20 cellular contexts compared by ENCODE assay signal in genomic region chr1:44339731-44340130, GRCh38.
"Had no signal": no experiment of that assay in that cellular context is flagged by ENCODE, and none has a peak within 500 bp of the region (broad histone marks: within the 10 kb centered on the region; RNA-seq: fewer than 3 reads in every experiment).

No MANE protein-coding gene starts in this region.

- H3K4me3 ChIP-seq: gastrocnemius medialis, left ventricle myocardium inferior, prostate gland, tibial artery had no signal

- ATAC-seq: activated naive CD8-positive, alpha-beta T cell treated with anti-CD3 and anti-CD28 coated beads, Interleukin-2, amount 50 U/mL, for 24 hours; effector memory CD8-positive, alpha-beta T cell; gastrocnemius medialis; natural killer cell; right cardiac atrium had no signal

- H3K27ac Mint-ChIP-seq: activated naive CD8-positive, alpha-beta T cell treated with anti-CD3 and anti-CD28 coated beads, Interleukin-2, amount 50 U/mL, for 24 hours; natural killer cell had no signal

- H3K9me3 Mint-ChIP-seq: activated naive CD8-positive, alpha-beta T cell treated with anti-CD3 and anti-CD28 coated beads, Interleukin-2, amount 50 U/mL, for 24 hours; effector memory CD8-positive, alpha-beta T cell; natural killer cell had no signal

- DNase-seq: activated CD4-positive, alpha-beta T cell treated with anti-CD3 and anti-CD28 coated beads, Interleukin-2, amount 50 U/mL, for 1 hour; activated CD4-positive, CD25-positive, alpha-beta regulatory T cell; activated CD8-positive, alpha-beta memory T cell treated with anti-CD3 and anti-CD28 coated beads for 24 hours; activated naive CD4-positive, alpha-beta T cell treated with Interleukin-2 at 50 U/mL for 16 hours; activated naive CD8-positive, alpha-beta T cell treated with anti-CD3 and anti-CD28 coated beads, Interleukin-2, amount 50 U/mL, for 24 hours; aorta; cerebellar nuclear complex; dermis blood vessel endothelial cell; effector memory CD8-positive, alpha-beta T cell; gastrocnemius medialis; left ventricle myocardium inferior; natural killer cell; occipital lobe; right cardiac atrium; small intestine; stimulated activated CD4-positive, alpha-beta T cell treated with anti-CD3 and anti-CD28 coated beads, Interleukin-4, amount 100 ng/mL, for 24 hours; stimulated activated naive CD4-positive, alpha-beta T cell; tibial artery had no signal

- H3K27me3 Mint-ChIP-seq: activated naive CD8-positive, alpha-beta T cell treated with anti-CD3 and anti-CD28 coated beads, Interleukin-2, amount 50 U/mL, for 24 hours; effector memory CD8-positive, alpha-beta T cell had no signal

- H3K27me3 ChIP-seq: gastrocnemius medialis, tibial artery had no signal

- H3K27ac ChIP-seq: epithelial cell of prostate, gastrocnemius medialis, left ventricle myocardium inferior, prostate gland, tibial artery had no signal

- H3K4me1 ChIP-seq: left ventricle myocardium inferior, prostate gland had no signal

- H3K9me3 ChIP-seq: gastrocnemius medialis, left ventricle myocardium inferior, prostate gland, tibial artery had no signal

- H3K4me1 Mint-ChIP-seq: activated naive CD8-positive, alpha-beta T cell treated with anti-CD3 and anti-CD28 coated beads, Interleukin-2, amount 50 U/mL, for 24 hours had no signal

- H3K4me3 Mint-ChIP-seq: activated naive CD8-positive, alpha-beta T cell treated with anti-CD3 and anti-CD28 coated beads, Interleukin-2, amount 50 U/mL, for 24 hours; effector memory CD8-positive, alpha-beta T cell; natural killer cell had no signal

- H3K36me3 ChIP-seq: prostate gland had no signal

- FAIRE-seq: small intestine had no signal
